In genomic region chr14:92775303-92775702, GRCh38 we compare ENCODE assay signal across 8 cellular contexts. TPM values are rescaled to one million over a fixed set of nuclear protein-coding genes. Genes with fewer than 3 reads are reported as not detected.
DNase-seq lines count a peak whose midpoint lies in the region; ATAC-seq and TF ChIP-seq lines count a peak whose summit lies in the region.
"Not testable (repeated sequence)": the region's sequence is repeated elsewhere in the genome, so short reads cannot be mapped to it uniquely, and the experiment has no call there.

No MANE protein-coding gene starts in this region.

- H3K4me3 Mint-ChIP-seq in CD8-positive, alpha-beta T cell = not testable (repeated sequence)
- H3K4me3 Mint-ChIP-seq in activated T-cell treated with anti-CD3 and anti-CD28 coated beads, Interleukin-2, amount 50 U/mL, for 72 hours = peak overlapping the region in 1 of 2 donors; percentile 78

- not testable (repeated sequence) for H3K79me2 ChIP-seq in MM.1S (ENCODE audit: low read length)

- peaks cover 13% of the 10 kb centered on the region for H3F3A ChIP-seq in MM.1S (ENCODE audit: insufficient read depth, low read length)

- not testable (repeated sequence) for H3K27ac ChIP-seq in CD8-positive, alpha-beta T cell (ENCODE audit: low read depth, low read length)
- H3K27ac ChIP-seq in MM.1S (ENCODE audit: low read length) (peak overlapping the region; percentile 97), skeletal muscle tissue (ENCODE audit: low read depth, low read length) (peak overlapping the region; percentile 54)

- H3K4me1 Mint-ChIP-seq in CD8-positive, alpha-beta T cell (ENCODE audit: low read depth) = not testable (repeated sequence)
- H3K4me1 Mint-ChIP-seq in activated T-cell treated with anti-CD3 and anti-CD28 coated beads, Interleukin-2, amount 50 U/mL, for 72 hours (ENCODE audit: low read depth) = peaks cover 37% of the 10 kb centered on the region

- POLR2A ChIA-PET in CD8-positive, alpha-beta T cell (lab: Charles Lee) = not testable (repeated sequence)

- H3K27ac Mint-ChIP-seq in CD8-positive, alpha-beta T cell = not testable (repeated sequence)
- H3K27ac Mint-ChIP-seq in activated T-cell treated with anti-CD3 and anti-CD28 coated beads, Interleukin-2, amount 50 U/mL, for 72 hours = peak overlapping the region; percentile 83

- H3K9me3 Mint-ChIP-seq in CD8-positive, alpha-beta T cell; activated T-cell treated with anti-CD3 and anti-CD28 coated beads, Interleukin-2, amount 50 U/mL, for 72 hours: not testable (repeated sequence)

- H3K9me2 ChIP-seq in MM.1S (replicated peaks; ENCODE audit: insufficient read depth, low read length) = not testable (repeated sequence)

- CTCF ChIA-PET in CD8-positive, alpha-beta T cell (lab: Charles Lee) = interaction anchor here (1.3 kb wide), 1 partner anchor 11 kb away, joined by 3 read pairs; no protein-coding TSS in a partner anchor

- DNase-seq in CD8-positive, alpha-beta T cell; left cardiac atrium: not testable (repeated sequence)
- DNase-seq in MM.1S = peak; percentile 91
- peak; percentile 47 to 49 for DNase-seq in activated T-cell treated with anti-CD3 and anti-CD28 coated beads, Interleukin-2, amount 50 U/mL, for 72 hours

- not testable (repeated sequence) for H2AFZ ChIP-seq in MM.1S (ENCODE audit: low read length)

- H3K36me3 Mint-ChIP-seq in CD8-positive, alpha-beta T cell; activated T-cell treated with anti-CD3 and anti-CD28 coated beads, Interleukin-2, amount 50 U/mL, for 72 hours (ENCODE audit: insufficient read depth in 2 of 2): not testable (repeated sequence)

- not testable (repeated sequence) for H4K20me1 ChIP-seq in MM.1S (ENCODE audit: insufficient read depth, low read length)

- peak overlapping the region; percentile 24; the same call in 1 of the 2 replicates for H3K4me2 ChIP-seq in MM.1S (ENCODE audit: low read depth, low read length)

- ATAC-seq in CD8-positive, alpha-beta T cell = peak; percentile 17
- ATAC-seq in GM19023 (IDR thresholded peaks at IDR 0.05; ENCODE audit: unreplicated experiment) (peak; percentile 94), GM21619 (IDR thresholded peaks at IDR 0.05; ENCODE audit: unreplicated experiment) (peak; percentile 87), HG03066 (IDR thresholded peaks at IDR 0.05; ENCODE audit: low read depth, unreplicated experiment) (peak; percentile 97), left cardiac atrium (peak; percentile 54 to 69)
- ATAC-seq in activated T-cell treated with anti-CD3 and anti-CD28 coated beads, Interleukin-2, amount 50 U/mL, for 72 hours (replicated peaks in 1 of 2) = peak; percentile 92 to 94

- peak overlapping the region; percentile 55 for H3K9ac ChIP-seq in MM.1S (ENCODE audit: low read length)
- H3K9ac ChIP-seq in skeletal muscle tissue (ENCODE audit: low read depth in 1 of 3, low read length in 3 of 3) = not testable (repeated sequence)

- not testable (repeated sequence) for H3K4me3 ChIP-seq in CD8-positive, alpha-beta T cell (ENCODE audit: low read depth, low read length); MM.1S (ENCODE audit: low read length); skeletal muscle tissue (ENCODE audit: low read length in 3 of 3)

- not testable (repeated sequence) for H3K36me3 ChIP-seq in CD8-positive, alpha-beta T cell (ENCODE audit: insufficient read depth, low read length); MM.1S (replicated peaks; ENCODE audit: insufficient read depth, low read length); skeletal muscle tissue (ENCODE audit: control insufficient read depth in 3 of 3, insufficient read depth in 3 of 3, low read length in 3 of 3)

- H3K27me3 ChIP-seq in CD8-positive, alpha-beta T cell (ENCODE audit: insufficient read depth, low read length); MM.1S (replicated peaks; ENCODE audit: insufficient read depth, low read length); skeletal muscle tissue (ENCODE audit: control insufficient read depth in 3 of 3, insufficient read depth in 3 of 3, low read length in 3 of 3): not testable (repeated sequence)

- not testable (repeated sequence) for H3K9me3 ChIP-seq in CD8-positive, alpha-beta T cell (ENCODE audit: low read length); MM.1S (replicated peaks; ENCODE audit: insufficient read depth, low read length); skeletal muscle tissue (ENCODE audit: control insufficient read depth in 3 of 3, low read length in 3 of 3)

- not testable (repeated sequence) for H3K4me1 ChIP-seq in CD8-positive, alpha-beta T cell (ENCODE audit: insufficient read depth, low read length); skeletal muscle tissue (ENCODE audit: control insufficient read depth in 3 of 3, insufficient read depth in 3 of 3, low read length in 3 of 3)
- peaks cover 11% of the 10 kb centered on the region for H3K4me1 ChIP-seq in MM.1S (ENCODE audit: low read length)

- intact Hi-C loops in CD8-positive, alpha-beta T cell (cut with DNase I, micrococcal nuclease); left cardiac atrium (cut with DNase I): not testable (repeated sequence)

- not testable (repeated sequence) for H3K27me3 Mint-ChIP-seq in CD8-positive, alpha-beta T cell (ENCODE audit: low read depth)
- H3K27me3 Mint-ChIP-seq in activated T-cell treated with anti-CD3 and anti-CD28 coated beads, Interleukin-2, amount 50 U/mL, for 72 hours (ENCODE audit: low read depth) = peaks cover 40% of the 10 kb centered on the region

- not testable (repeated sequence) for TF ChIP-seq CTCF in CD8-positive, alpha-beta T cell (IDR thresholded peaks at IDR 0.05); MM.1S (IDR thresholded peaks at IDR 0.05; ENCODE audit: low read length)

RNA-seq across cellular contexts. Expression of gene GOLGA5, which starts 18.8 kb away (rescaled TPM):
- total RNA-seq in CD8-positive, alpha-beta T cell = 1 to 10 TPM; 4.5 to 5.9 TPM
- total RNA-seq in activated T-cell treated with anti-CD3 and anti-CD28 coated beads, Interleukin-2, amount 50 U/mL, for 72 hours = 10 to 100 TPM; 19.7 to 24.2 TPM
- total RNA-seq in left cardiac atrium (10 to 100 TPM; 19.9 to 30.5 TPM), skeletal muscle tissue (26.6 TPM)

RNA-seq across cellular contexts. Expression of gene LGMN, which starts 26.9 kb away (rescaled TPM):
- total RNA-seq in CD8-positive, alpha-beta T cell = 1 to 10 TPM; 2.4 to 3.4 TPM
- total RNA-seq in activated T-cell treated with anti-CD3 and anti-CD28 coated beads, Interleukin-2, amount 50 U/mL, for 72 hours = 1 to 10 TPM; 2.5 to 4.7 TPM
- total RNA-seq in left cardiac atrium (100 to 1,000 TPM in 1 of 2 donors, 10 to 100 TPM in 1; 89.7 to 119 TPM), skeletal muscle tissue (90.3 TPM)

Comparison
In these comparisons a context has a peak if more than half of its experiments do, and no peak if none do; other contexts are left out.
1. ATAC-seq: peak in every context shown above with its lines; median percentile 97 in HG03066; 94 in GM19023; 93 in activated T-cell treated with anti-CD3 and anti-CD28 coated beads, Interleukin-2, amount 50 U/mL, for 72 hours; 87 in GM21619; 62 in left cardiac atrium; 17 in CD8-positive, alpha-beta T cell.
2. RNA of gene LGMN, which starts 26.9 kb away (total RNA-seq): 89.7 to 119 TPM in left cardiac atrium and 90.3 TPM in skeletal muscle tissue (single experiment); 2.5 to 4.7 TPM in activated T-cell treated with anti-CD3 and anti-CD28 coated beads, Interleukin-2, amount 50 U/mL, for 72 hours and 2.4 to 3.4 TPM in CD8-positive, alpha-beta T cell; every median in the first group is over 10 times any median in the second.